8 cellular contexts compared by ENCODE assay signal in the genomic region with DNA sequence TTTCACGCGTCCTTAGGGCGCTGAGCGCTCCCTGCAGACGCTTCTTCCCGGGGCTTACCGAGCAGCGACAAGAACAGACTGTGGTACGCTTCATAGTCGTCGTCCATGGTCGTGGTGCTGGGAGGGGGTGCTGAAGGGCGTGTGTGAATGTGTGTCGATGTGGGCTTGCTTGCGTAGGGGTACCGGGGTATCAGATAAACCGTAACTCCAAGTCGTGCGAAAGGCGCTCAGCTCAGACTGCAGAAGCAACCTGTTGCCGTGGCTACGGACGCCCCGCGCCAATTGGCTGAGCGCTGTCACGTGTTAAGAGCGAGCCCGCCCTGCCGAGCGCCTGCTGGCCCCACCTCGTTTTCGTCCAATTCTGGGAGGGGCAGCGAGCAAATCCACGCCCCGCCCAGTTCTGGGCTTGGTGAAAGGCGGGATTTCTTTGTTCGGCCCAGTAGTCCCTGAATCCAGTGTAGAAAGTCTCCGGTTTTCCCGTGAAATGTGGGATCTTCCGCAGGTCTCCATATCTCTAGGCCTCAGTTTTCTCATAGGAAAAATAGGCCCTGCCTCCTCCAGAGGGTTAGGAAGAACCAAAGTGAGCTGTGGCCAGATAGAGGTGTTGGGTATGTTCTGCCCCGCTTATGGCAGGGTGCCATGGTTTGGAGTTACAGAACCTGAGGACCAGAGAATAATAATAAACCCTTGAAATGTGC. TPM values are rescaled to one million over a fixed set of nuclear protein-coding genes. Genes with fewer than 3 reads are reported as not detected.
DNase-seq lines count a peak whose midpoint lies in the region; ATAC-seq and TF ChIP-seq lines count a peak whose summit lies in the region.

Gene EFCAB12, minus strand, starts transcription at position 255 of the 698 bp plus-strand sequence. Its CDS starts 148 bp downstream, at position 107.

- 4% methylated on average over 42 of the region's 42 CpGs for WGBS in HUES64

- H3K79me2 ChIP-seq in neural progenitor cell (ENCODE audit: low read depth): no peaks in the 10 kb centered on the region

- H3K27ac ChIP-seq in HUES64 (ENCODE audit: low read depth, low read length): peak within 1 kb of the TSS; percentile 63
- H3K27ac ChIP-seq in RWPE2 (ENCODE audit: poor library complexity, severe bottlenecking): no peak within 1 kb of the TSS
- H3K27ac ChIP-seq in foreskin keratinocyte: peak within 1 kb of the TSS; percentile 8
- no peak within 1 kb of the TSS for H3K27ac ChIP-seq in neural progenitor cell

- H3K9me3 ChIP-seq in HUES64 (ENCODE audit: insufficient read depth, low read depth, low read length): no peaks in the 10 kb centered on the region
- H3K9me3 ChIP-seq in RWPE2 (ENCODE audit: severe bottlenecking): no peaks in the 10 kb centered on the region
- no peaks in the 10 kb centered on the region for H3K9me3 ChIP-seq in neural progenitor cell (ENCODE audit: low read depth)

- H3K36me3 ChIP-seq in HUES64 (ENCODE audit: insufficient read depth, low read length) (peaks cover 43% of the 10 kb centered on the region), RWPE2 (ENCODE audit: low read depth) (peaks cover 28% of the 10 kb centered on the region), neural progenitor cell (peaks cover 7% of the 10 kb centered on the region)

- no peak for TF ChIP-seq CTCF in RWPE2 (IDR thresholded peaks at IDR 0.05; ENCODE audit: poor library complexity, severe bottlenecking)
- peak; percentile 36 for TF ChIP-seq CTCF in foreskin keratinocyte (conservative IDR thresholded peaks at IDR 0.05)
- TF ChIP-seq CTCF in neural progenitor cell (IDR thresholded peaks at IDR 0.05): no peak

- peak within 1 kb of the TSS; percentile 92 for H3K4me2 ChIP-seq in neural progenitor cell

- ATAC-seq in GM21381 (IDR thresholded peaks at IDR 0.05; ENCODE audit: unreplicated experiment): peak; percentile 87
- peak; percentile 98 for ATAC-seq in RWPE2 (ENCODE audit: low read depth)
- ATAC-seq in foreskin keratinocyte: peak; percentile 76

- H3K4me1 Mint-ChIP-seq in neural progenitor cell: peaks cover 45% of the 10 kb centered on the region
- H3K4me1 Mint-ChIP-seq in stimulated activated naive CD8-positive, alpha-beta T cell treated with anti-CD3 and anti-CD28 coated beads, Interleukin-15, Interleukin-2, amounts not matched to agents 100 ng/mL and 50 ng/mL, for 24 hours (ENCODE audit: low read depth): peaks cover 52% of the 10 kb centered on the region

- H3K9ac ChIP-seq in HUES64 (ENCODE audit: low read depth, low read length) (peak within 1 kb of the TSS; percentile 66), neural progenitor cell (no peak within 1 kb of the TSS)

- peaks cover 38% of the 10 kb centered on the region for H3K4me1 ChIP-seq in HUES64 (ENCODE audit: insufficient read depth, low read length)
- H3K4me1 ChIP-seq in RWPE2 (ENCODE audit: insufficient read depth, poor library complexity, severe bottlenecking): no peaks in the 10 kb centered on the region
- H3K4me1 ChIP-seq in foreskin keratinocyte: peaks cover 19% of the 10 kb centered on the region
- peaks cover 26% of the 10 kb centered on the region for H3K4me1 ChIP-seq in neural progenitor cell

- H3K4me3 Mint-ChIP-seq in neural progenitor cell: peak within 1 kb of the TSS; percentile 88
- H3K4me3 Mint-ChIP-seq in stimulated activated naive CD8-positive, alpha-beta T cell treated with anti-CD3 and anti-CD28 coated beads, Interleukin-15, Interleukin-2, amounts not matched to agents 100 ng/mL and 50 ng/mL, for 24 hours: peak within 1 kb of the TSS; percentile 74

- H3F3A ChIP-seq in neural progenitor cell (ENCODE audit: low read depth): peaks cover 39% of the 10 kb centered on the region

- no peaks in the 10 kb centered on the region for H4K20me1 ChIP-seq in neural progenitor cell (ENCODE audit: low read depth)

- H3K27ac Mint-ChIP-seq in neural progenitor cell: peak within 1 kb of the TSS; percentile 95
- H3K27ac Mint-ChIP-seq in stimulated activated naive CD8-positive, alpha-beta T cell treated with anti-CD3 and anti-CD28 coated beads, Interleukin-15, Interleukin-2, amounts not matched to agents 100 ng/mL and 50 ng/mL, for 24 hours: peak within 1 kb of the TSS; percentile 86

- peaks cover 16% of the 10 kb centered on the region for H3K27me3 Mint-ChIP-seq in neural progenitor cell (ENCODE audit: insufficient read depth, low read depth)
- no peaks in the 10 kb centered on the region for H3K27me3 Mint-ChIP-seq in stimulated activated naive CD8-positive, alpha-beta T cell treated with anti-CD3 and anti-CD28 coated beads, Interleukin-15, Interleukin-2, amounts not matched to agents 100 ng/mL and 50 ng/mL, for 24 hours

- peaks cover 13% of the 10 kb centered on the region for H3K36me3 Mint-ChIP-seq in neural progenitor cell
- peaks cover 38% of the 10 kb centered on the region for H3K36me3 Mint-ChIP-seq in stimulated activated naive CD8-positive, alpha-beta T cell treated with anti-CD3 and anti-CD28 coated beads, Interleukin-15, Interleukin-2, amounts not matched to agents 100 ng/mL and 50 ng/mL, for 24 hours (ENCODE audit: low read depth)

- peak within 1 kb of the TSS; percentile 45 for H2AFZ ChIP-seq in neural progenitor cell (replicated peaks)

- DNase-seq in COLO829 (ENCODE audit: low spot score) (peak; percentile 96), RWPE2 (ENCODE audit: low spot score) (peak; percentile 91), foreskin keratinocyte (peak; percentile 54 to 77), neural progenitor cell (ENCODE audit: low spot score) (peak; percentile 97)
- peak; percentile 91 for DNase-seq in activated naive CD4-positive, alpha-beta T cell treated with Interleukin-2 at 50 U/mL for 16 hours

- H3K4me3 ChIP-seq in HUES64 (ENCODE audit: low read length): peak within 1 kb of the TSS; percentile 56
- peak within 1 kb of the TSS; percentile 30 for H3K4me3 ChIP-seq in RWPE2 (ENCODE audit: severe bottlenecking)
- peak within 1 kb of the TSS; percentile 60 for H3K4me3 ChIP-seq in neural progenitor cell

- H3K9me3 Mint-ChIP-seq in neural progenitor cell: no peaks in the 10 kb centered on the region
- no peaks in the 10 kb centered on the region for H3K9me3 Mint-ChIP-seq in stimulated activated naive CD8-positive, alpha-beta T cell treated with anti-CD3 and anti-CD28 coated beads, Interleukin-15, Interleukin-2, amounts not matched to agents 100 ng/mL and 50 ng/mL, for 24 hours

- H3K27me3 ChIP-seq in HUES64 (ENCODE audit: insufficient read depth, low read length): peaks cover 13% of the 10 kb centered on the region
- H3K27me3 ChIP-seq in RWPE2 (ENCODE audit: insufficient read depth, poor library complexity, severe bottlenecking): no peaks in the 10 kb centered on the region
- H3K27me3 ChIP-seq in foreskin keratinocyte: no peaks in the 10 kb centered on the region
- peaks cover 14% of the 10 kb centered on the region for H3K27me3 ChIP-seq in neural progenitor cell

RNA-seq across cellular contexts. Expression of gene EFCAB12, which starts in this region (rescaled TPM):
- polyA plus RNA-seq in HUES64 (2013, experiment 1 of 2): 0.45 TPM
- polyA plus RNA-seq in HUES64 (2013, experiment 2 of 2): 0.51 TPM
- total RNA-seq in foreskin keratinocyte (0.24 and 0.32 TPM in 2 replicates), neural progenitor cell (ENCODE audit: low replicate concordance) (0.13 and 0.22 TPM in 2 replicates)
- polyA plus RNA-seq in foreskin keratinocyte: 0.20 and 0.27 TPM in 2 replicates

Comparison
In these comparisons a context has a peak if more than half of its experiments do, and no peak if none do; other contexts are left out.
1. Peak in DNase-seq, ATAC-seq and H3K27ac ChIP-seq in foreskin keratinocyte; RNA of the gene not detected or under 1 TPM.
2. Peak in DNase-seq, H3K4me3 ChIP-seq and H3K4me2 ChIP-seq in neural progenitor cell; RNA of the gene not detected or under 1 TPM.